In the genomic region with DNA sequence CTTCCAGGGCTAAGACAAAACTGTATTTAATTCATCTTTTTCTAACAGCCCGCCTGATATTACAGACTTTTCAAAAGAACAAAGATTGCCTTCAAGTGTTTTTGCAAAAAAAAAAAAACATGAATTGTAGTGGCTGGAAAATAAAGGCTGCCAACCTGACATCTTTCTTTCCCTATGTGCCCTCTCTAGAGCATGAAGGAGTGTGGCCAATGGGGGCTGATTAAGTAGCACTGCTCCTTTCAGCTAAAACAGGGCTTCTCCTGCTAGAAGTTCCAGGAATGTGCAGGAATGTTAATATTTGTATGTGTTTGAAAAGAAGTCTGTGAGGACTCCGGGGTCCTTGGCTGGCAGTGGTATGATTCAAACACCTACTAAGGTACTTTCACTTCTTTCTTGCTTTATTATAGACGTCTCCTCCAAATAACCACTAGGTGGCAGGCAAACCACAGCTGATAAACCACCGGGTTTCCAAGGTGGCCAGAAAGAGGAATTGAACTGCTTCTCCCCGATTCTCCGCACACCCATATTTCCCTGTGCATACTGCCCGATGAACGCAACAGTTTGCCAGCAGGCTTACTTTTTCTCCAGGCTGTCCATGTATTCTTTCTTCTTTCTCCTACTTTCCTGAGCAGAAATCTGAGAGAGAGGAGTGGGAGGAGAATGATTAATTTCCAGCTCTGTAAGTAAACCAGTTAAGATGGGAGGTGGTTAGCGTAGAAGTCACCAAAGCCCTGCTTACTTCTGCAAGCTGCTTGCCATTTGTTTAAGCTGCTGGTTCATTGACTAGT, we compare ENCODE assay signal across 8 cellular contexts. TPM values are rescaled to one million over a fixed set of nuclear protein-coding genes. Genes with fewer than 3 reads are reported as not detected.
DNase-seq lines count a peak whose midpoint lies in the region; ATAC-seq and TF ChIP-seq lines count a peak whose summit lies in the region.

No MANE protein-coding gene starts in this region.

- peak; percentile 32 for DNase-seq in NCI-H1694 (lab: John Stamatoyannopoulos, UW)
- DNase-seq in T-cell = peak; percentile 20 to 65 (median 48)
- peak; percentile 62 for DNase-seq in astrocyte of the cerebellum (ENCODE audit: low read depth)
- peak; percentile 50 for DNase-seq in iPS DF 19.7 (ENCODE audit: low read depth, low spot score)
- peak; percentile 15 to 30 for DNase-seq in stimulated activated CD4-positive, alpha-beta T cell treated with anti-CD3 and anti-CD28 coated beads, Interleukin-12 subunit alpha, Interleukin-12 subunit beta, amount 100 ng/mL, for 24 hours (ENCODE audit: low read depth in 2 of 2)

- ATAC-seq in GM18502 (IDR thresholded peaks at IDR 0.05; ENCODE audit: poor library complexity, unreplicated experiment) = peak; percentile 75
- peak; percentile 70 for ATAC-seq in HG02884 (IDR thresholded peaks at IDR 0.05; ENCODE audit: unreplicated experiment)
- peak; percentile 54 to 70 (median 64) for ATAC-seq in T-cell (replicated peaks in 1 of 4)

- peak overlapping the region; percentile 59 to 80 for H3K27ac Mint-ChIP-seq in T-cell

- no peak overlapping the region for H3K4me3 Mint-ChIP-seq in T-cell

- peaks cover 14 to 18% (median 16%) of the 10 kb centered on the region in 3 donors for H3K4me1 Mint-ChIP-seq in T-cell

- peaks cover 51% of the 10 kb centered on the region for H3K36me3 Mint-ChIP-seq in T-cell

- POLR2A ChIA-PET in T-cell (lab: Charles Lee) = interaction anchor here in 1 of 2 donors (0.5 kb wide), 1 partner anchor 958 kb away, joined by 6 read pairs; no protein-coding TSS in a partner anchor

- no peaks in the 10 kb centered on the region for H3K27me3 Mint-ChIP-seq in T-cell

- peak overlapping the region; percentile 35; the same call in 1 of the 2 replicates for H3K27ac ChIP-seq in 22Rv1

- H3K4me3 ChIP-seq in astrocyte of the cerebellum (ENCODE audit: low read depth, low read length) = no peak overlapping the region

- TF ChIP-seq CTCF in 22Rv1 (IDR thresholded peaks at IDR 0.05) (peak; percentile 89), astrocyte of the cerebellum (IDR thresholded peaks at IDR 0.05; ENCODE audit: low read depth, low read length, missing control alignments) (peak; percentile 67)

- in situ Hi-C loops in astrocyte of the cerebellum (cut with HindIII; ENCODE audit: low sequenced_read_pairs) = no loop called here

- CTCF ChIA-PET in T-cell (lab: Charles Lee) = interaction anchor here (0.6 to 9.9 kb wide), 30 partner anchors 9 to 835 kb away, joined by 3 to 207 read pairs (median 4); a partner anchor contains a TSS

- H3K9me3 Mint-ChIP-seq in T-cell = no peaks in the 10 kb centered on the region

RNA-seq across cellular contexts. Expression of a gene that starts 56.8 kb away (rescaled TPM):
- not detected for total RNA-seq in T-cell
